ENCODE assay signal across 1 cellular context in the genomic region with DNA sequence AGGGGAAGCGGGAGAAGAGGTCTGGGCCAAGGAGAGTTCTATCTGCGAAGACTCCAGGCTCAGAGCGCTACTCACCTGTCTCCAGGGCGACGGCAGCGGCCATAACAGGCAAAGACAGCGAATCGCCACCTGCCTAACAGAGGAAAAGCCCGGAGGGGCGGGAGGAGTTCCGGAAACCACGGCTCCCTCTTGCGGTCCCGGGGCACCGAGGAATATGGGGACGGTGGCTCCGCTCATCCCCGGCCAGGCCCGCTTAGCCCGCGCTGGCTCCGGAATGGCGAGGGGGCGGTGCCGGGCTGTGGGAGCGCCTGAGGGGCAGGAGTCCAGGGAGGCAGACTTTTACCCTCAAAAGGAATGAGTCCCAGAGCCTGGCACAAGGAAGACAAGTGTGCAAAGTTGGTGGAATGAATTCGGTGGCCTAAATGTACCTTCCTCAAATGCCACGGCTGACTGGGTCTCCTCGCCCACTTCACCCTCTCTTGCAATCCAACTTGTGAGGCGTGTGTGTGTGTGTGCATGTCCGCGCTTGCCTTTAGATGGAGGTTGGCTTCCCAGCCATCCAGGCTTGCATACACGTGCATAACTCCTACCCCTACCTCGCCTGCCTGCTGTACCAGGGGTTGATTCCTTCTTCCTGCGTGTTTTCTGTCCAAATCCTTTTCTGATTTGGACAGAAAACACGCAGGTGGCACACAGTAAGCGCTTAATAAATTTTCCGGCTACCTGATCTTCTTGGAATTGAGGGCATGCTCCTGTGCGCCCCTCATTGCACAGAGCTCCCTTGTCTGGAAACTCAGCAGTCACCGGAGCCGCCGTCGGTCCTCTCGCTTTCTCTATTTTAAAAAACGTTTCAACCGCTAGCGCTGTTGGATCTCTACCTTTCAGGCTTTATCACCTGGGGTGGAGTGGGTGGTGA.
TF ChIP-seq lines count a peak whose summit lies in the region.

No MANE protein-coding gene starts in this region.

TF ChIP-seq in HEK293, 187 proteins besides CTCF, POLR2A, EP300 and RAD21 (continued from another document and continues in another):
- TF ChIP-seq, protein P1, sequence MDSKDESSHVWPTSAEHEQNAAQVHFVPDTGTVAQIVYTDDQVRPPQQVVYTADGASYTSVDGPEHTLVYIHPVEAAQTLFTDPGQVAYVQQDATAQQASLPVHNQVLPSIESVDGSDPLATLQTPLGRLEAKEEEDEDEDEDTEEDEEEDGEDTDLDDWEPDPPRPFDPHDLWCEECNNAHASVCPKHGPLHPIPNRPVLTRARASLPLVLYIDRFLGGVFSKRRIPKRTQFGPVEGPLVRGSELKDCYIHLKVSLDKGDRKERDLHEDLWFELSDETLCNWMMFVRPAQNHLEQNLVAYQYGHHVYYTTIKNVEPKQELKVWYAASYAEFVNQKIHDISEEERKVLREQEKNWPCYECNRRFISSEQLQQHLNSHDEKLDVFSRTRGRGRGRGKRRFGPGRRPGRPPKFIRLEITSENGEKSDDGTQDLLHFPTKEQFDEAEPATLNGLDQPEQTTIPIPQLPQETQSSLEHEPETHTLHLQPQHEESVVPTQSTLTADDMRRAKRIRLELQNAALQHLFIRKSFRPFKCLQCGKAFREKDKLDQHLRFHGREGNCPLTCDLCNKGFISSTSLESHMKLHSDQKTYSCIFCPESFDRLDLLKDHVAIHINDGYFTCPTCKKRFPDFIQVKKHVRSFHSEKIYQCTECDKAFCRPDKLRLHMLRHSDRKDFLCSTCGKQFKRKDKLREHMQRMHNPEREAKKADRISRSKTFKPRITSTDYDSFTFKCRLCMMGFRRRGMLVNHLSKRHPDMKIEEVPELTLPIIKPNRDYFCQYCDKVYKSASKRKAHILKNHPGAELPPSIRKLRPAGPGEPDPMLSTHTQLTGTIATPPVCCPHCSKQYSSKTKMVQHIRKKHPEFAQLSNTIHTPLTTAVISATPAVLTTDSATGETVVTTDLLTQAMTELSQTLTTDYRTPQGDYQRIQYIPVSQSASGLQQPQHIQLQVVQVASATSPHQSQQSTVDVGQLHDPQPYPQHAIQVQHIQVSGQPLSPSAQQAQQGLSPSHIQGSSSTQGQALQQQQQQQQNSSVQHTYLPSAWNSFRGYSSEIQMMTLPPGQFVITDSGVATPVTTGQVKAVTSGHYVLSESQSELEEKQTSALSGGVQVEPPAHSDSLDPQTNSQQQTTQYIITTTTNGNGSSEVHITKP (tag by site-specific recombination; IDR thresholded peaks at IDR 0.05): no peak
- TF ChIP-seq YY1 (tag by site-specific recombination; IDR thresholded peaks at IDR 0.05) (0 out of 2 replicates have a peak, but pooled peaks have one; percentile 28), ZNF501 (tag by site-specific recombination; IDR thresholded peaks at IDR 0.05) (no peak), ZNF776 (tag by site-specific recombination; IDR thresholded peaks at IDR 0.05; ENCODE audit: borderline replicate concordance) (no peak), ZBTB17 (tag by site-specific recombination; IDR thresholded peaks at IDR 0.05) (peak; percentile 58; the same call in 1 of the 2 replicates), ZNF146 (tag by site-specific recombination; IDR thresholded peaks at IDR 0.05) (no peak), EGR2 (tag by site-specific recombination; IDR thresholded peaks at IDR 0.05; ENCODE audit: low read depth) (no peak), ZNF24 (tag by site-specific recombination; IDR thresholded peaks at IDR 0.05) (no peak), ZNF155 (tag by site-specific recombination; IDR thresholded peaks at IDR 0.05) (no peak), ZFHX2 (tag by site-specific recombination; conservative IDR thresholded peaks at IDR 0.05) (no peak; the same call in 1 of the 2 replicates), ZNF777 (tag by site-specific recombination; IDR thresholded peaks at IDR 0.05; ENCODE audit: borderline replicate concordance) (no peak), ZNF560 (tag by site-specific recombination; IDR thresholded peaks at IDR 0.05; ENCODE audit: borderline replicate concordance) (no peak), ZBTB21 (tag by site-specific recombination; IDR thresholded peaks at IDR 0.05) (no peak), ZNF571 (tag by site-specific recombination; IDR thresholded peaks at IDR 0.05) (no peak), ZNF174 (tag by site-specific recombination; IDR thresholded peaks at IDR 0.05) (no peak), ZNF792 (tag by site-specific recombination; IDR thresholded peaks at IDR 0.05) (no peak), TCF7L2 (IDR thresholded peaks at IDR 0.05; ENCODE audit: borderline replicate concordance, low read depth, low read length) (no peak), ZNF549 (tag by site-specific recombination; IDR thresholded peaks at IDR 0.05) (no peak), ZNF10 (tag by site-specific recombination; IDR thresholded peaks at IDR 0.05) (no peak), ZNF223 (tag by site-specific recombination; IDR thresholded peaks at IDR 0.05) (no peak), SP2 (tag by site-specific recombination; IDR thresholded peaks at IDR 0.05) (peak; percentile 69), ZNF132 (tag by site-specific recombination; IDR thresholded peaks at IDR 0.05; ENCODE audit: borderline replicate concordance) (no peak), ZNF248 (tag by site-specific recombination; IDR thresholded peaks at IDR 0.05) (no peak), ZNF341 (tag by site-specific recombination; IDR thresholded peaks at IDR 0.05; ENCODE audit: low read depth) (peak; percentile 74), ZBTB48 (tag by site-specific recombination; IDR thresholded peaks at IDR 0.05) (no peak)
- TF ChIP-seq, protein P2, sequence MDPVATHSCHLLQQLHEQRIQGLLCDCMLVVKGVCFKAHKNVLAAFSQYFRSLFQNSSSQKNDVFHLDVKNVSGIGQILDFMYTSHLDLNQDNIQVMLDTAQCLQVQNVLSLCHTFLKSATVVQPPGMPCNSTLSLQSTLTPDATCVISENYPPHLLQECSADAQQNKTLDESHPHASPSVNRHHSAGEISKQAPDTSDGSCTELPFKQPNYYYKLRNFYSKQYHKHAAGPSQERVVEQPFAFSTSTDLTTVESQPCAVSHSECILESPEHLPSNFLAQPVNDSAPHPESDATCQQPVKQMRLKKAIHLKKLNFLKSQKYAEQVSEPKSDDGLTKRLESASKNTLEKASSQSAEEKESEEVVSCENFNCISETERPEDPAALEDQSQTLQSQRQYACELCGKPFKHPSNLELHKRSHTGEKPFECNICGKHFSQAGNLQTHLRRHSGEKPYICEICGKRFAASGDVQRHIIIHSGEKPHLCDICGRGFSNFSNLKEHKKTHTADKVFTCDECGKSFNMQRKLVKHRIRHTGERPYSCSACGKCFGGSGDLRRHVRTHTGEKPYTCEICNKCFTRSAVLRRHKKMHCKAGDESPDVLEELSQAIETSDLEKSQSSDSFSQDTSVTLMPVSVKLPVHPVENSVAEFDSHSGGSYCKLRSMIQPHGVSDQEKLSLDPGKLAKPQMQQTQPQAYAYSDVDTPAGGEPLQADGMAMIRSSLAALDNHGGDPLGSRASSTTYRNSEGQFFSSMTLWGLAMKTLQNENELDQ (tag by site-specific recombination; IDR thresholded peaks at IDR 0.05; ENCODE audit: low read depth): no peak
- TF ChIP-seq, protein P3, sequence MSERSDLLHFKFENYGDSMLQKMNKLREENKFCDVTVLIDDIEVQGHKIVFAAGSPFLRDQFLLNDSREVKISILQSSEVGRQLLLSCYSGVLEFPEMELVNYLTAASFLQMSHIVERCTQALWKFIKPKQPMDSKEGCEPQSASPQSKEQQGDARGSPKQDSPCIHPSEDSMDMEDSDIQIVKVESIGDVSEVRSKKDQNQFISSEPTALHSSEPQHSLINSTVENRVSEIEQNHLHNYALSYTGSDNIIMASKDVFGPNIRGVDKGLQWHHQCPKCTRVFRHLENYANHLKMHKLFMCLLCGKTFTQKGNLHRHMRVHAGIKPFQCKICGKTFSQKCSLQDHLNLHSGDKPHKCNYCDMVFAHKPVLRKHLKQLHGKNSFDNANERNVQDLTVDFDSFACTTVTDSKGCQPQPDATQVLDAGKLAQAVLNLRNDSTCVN (tag by site-specific recombination; optimal IDR thresholded peaks at IDR 0.05): peak; percentile 29
- TF ChIP-seq, protein P4, sequence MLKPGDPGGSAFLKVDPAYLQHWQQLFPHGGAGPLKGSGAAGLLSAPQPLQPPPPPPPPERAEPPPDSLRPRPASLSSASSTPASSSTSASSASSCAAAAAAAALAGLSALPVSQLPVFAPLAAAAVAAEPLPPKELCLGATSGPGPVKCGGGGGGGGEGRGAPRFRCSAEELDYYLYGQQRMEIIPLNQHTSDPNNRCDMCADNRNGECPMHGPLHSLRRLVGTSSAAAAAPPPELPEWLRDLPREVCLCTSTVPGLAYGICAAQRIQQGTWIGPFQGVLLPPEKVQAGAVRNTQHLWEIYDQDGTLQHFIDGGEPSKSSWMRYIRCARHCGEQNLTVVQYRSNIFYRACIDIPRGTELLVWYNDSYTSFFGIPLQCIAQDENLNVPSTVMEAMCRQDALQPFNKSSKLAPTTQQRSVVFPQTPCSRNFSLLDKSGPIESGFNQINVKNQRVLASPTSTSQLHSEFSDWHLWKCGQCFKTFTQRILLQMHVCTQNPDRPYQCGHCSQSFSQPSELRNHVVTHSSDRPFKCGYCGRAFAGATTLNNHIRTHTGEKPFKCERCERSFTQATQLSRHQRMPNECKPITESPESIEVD (tag by site-specific recombination; IDR thresholded peaks at IDR 0.05): no peak
- TF ChIP-seq, protein P5, sequence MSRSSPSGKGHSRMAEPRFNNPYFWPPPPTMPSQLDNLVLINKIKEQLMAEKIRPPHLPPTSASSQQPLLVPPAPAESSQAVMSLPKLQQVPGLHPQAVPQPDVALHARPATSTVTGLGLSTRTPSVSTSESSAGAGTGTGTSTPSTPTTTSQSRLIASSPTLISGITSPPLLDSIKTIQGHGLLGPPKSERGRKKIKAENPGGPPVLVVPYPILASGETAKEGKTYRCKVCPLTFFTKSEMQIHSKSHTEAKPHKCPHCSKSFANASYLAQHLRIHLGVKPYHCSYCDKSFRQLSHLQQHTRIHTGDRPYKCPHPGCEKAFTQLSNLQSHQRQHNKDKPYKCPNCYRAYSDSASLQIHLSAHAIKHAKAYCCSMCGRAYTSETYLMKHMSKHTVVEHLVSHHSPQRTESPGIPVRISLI (tag by site-specific recombination; IDR thresholded peaks at IDR 0.05): no peak
- TF ChIP-seq, protein P6, sequence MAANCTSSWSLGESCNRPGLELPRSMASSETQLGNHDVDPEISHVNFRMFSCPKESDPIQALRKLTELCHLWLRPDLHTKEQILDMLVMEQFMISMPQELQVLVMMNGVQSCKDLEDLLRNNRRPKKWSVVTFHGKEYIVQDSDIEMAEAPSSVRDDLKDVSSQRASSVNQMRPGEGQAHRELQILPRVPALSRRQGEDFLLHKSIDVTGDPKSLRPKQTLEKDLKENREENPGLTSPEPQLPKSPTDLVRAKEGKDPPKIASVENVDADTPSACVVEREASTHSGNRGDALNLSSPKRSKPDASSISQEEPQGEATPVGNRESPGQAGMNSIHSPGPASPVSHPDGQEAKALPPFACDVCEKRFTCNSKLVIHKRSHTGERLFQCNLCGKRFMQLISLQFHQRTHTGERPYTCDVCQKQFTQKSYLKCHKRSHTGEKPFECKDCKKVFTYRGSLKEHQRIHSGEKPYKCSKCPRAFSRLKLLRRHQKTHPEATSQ (tag by site-specific recombination; IDR thresholded peaks at IDR 0.05): no peak
- TF ChIP-seq, protein P7, sequence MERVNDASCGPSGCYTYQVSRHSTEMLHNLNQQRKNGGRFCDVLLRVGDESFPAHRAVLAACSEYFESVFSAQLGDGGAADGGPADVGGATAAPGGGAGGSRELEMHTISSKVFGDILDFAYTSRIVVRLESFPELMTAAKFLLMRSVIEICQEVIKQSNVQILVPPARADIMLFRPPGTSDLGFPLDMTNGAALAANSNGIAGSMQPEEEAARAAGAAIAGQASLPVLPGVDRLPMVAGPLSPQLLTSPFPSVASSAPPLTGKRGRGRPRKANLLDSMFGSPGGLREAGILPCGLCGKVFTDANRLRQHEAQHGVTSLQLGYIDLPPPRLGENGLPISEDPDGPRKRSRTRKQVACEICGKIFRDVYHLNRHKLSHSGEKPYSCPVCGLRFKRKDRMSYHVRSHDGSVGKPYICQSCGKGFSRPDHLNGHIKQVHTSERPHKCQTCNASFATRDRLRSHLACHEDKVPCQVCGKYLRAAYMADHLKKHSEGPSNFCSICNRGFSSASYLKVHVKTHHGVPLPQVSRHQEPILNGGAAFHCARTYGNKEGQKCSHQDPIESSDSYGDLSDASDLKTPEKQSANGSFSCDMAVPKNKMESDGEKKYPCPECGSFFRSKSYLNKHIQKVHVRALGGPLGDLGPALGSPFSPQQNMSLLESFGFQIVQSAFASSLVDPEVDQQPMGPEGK (tag by site-specific recombination; IDR thresholded peaks at IDR 0.05): no peak
- TF ChIP-seq, protein P8, sequence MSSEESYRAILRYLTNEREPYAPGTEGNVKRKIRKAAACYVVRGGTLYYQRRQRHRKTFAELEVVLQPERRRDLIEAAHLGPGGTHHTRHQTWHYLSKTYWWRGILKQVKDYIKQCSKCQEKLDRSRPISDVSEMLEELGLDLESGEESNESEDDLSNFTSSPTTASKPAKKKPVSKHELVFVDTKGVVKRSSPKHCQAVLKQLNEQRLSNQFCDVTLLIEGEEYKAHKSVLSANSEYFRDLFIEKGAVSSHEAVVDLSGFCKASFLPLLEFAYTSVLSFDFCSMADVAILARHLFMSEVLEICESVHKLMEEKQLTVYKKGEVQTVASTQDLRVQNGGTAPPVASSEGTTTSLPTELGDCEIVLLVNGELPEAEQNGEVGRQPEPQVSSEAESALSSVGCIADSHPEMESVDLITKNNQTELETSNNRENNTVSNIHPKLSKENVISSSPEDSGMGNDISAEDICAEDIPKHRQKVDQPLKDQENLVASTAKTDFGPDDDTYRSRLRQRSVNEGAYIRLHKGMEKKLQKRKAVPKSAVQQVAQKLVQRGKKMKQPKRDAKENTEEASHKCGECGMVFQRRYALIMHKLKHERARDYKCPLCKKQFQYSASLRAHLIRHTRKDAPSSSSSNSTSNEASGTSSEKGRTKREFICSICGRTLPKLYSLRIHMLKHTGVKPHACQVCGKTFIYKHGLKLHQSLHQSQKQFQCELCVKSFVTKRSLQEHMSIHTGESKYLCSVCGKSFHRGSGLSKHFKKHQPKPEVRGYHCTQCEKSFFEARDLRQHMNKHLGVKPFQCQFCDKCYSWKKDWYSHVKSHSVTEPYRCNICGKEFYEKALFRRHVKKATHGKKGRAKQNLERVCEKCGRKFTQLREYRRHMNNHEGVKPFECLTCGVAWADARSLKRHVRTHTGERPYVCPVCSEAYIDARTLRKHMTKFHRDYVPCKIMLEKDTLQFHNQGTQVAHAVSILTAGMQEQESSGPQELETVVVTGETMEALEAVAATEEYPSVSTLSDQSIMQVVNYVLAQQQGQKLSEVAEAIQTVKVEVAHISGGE (tag by site-specific recombination; conservative IDR thresholded peaks at IDR 0.05; ENCODE audit: low read depth): peak; percentile 63
